23 cellular contexts compared by ENCODE assay signal in the genomic region with DNA sequence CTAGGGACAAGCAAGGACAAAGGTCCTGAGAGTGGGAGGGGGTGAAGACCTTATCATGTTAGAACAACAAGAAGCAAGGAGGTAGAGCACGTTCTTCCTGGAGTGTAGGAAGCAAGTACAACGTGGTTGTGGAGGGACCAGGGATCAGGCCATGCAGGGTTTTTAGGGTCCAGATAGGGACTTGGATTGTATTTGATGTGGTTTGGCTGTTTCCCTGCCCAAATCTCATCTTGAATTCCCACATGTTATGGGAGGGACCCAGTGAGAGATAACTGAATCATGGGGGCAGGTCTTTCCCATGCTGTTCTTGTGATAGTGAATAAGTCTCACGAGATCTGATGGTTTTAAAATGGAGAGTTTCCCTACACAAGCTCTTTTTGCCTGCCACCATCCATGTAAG.
"Had no signal": no experiment of that assay in that cellular context is flagged by ENCODE, and none has a peak within 500 bp of the region (broad histone marks: within the 10 kb centered on the region; RNA-seq: fewer than 3 reads in every experiment).

No MANE protein-coding gene starts in this region.

- H3K27ac ChIP-seq: HL-60, RWPE1 had no signal

- ATAC-seq: Panc1 had no signal

- H3K9me3 ChIP-seq: MG63, SK-N-SH had no signal

- H3K4me3 ChIP-seq: MG63 had no signal

- FAIRE-seq: HTR-8/SVneo had no signal

- H3K9ac ChIP-seq: SK-N-SH had no signal

- H3K4me2 ChIP-seq: SK-N-SH had no signal

- H3K36me3 ChIP-seq: MG63 had no signal

- DNase-seq: Karpas-422, KG1, MG63, NCI-H1092, NCI-H1105 treated with DMSO at 0.1 percent for 48 hours, NCI-H1417 treated with DMSO at 0.1 percent for 48 hours, NCI-H146, NCI-H1694 treated with DMSO at 0.1 percent for 48 hours, NCI-H1930, NCI-H2081, NCI-H2171, NCI-H226, NCI-H446, NCI-H510A, NCI-H524 treated with DMSO at 0.1 percent for 48 hours, NCI-H774, SHP77, SK-N-SH, SW 1271 had no signal

- H3K27me3 ChIP-seq: MG63 had no signal
